1 cellular context compared by ENCODE assay signal in genomic region chr12:6171409-6172015, GRCh38.
TF ChIP-seq lines count a peak whose summit lies in the region.

No MANE protein-coding gene starts in this region.

TF ChIP-seq in K562, 482 proteins besides CTCF, POLR2A, EP300 and RAD21:
- TF ChIP-seq TFAP4 (CRISPR knock-in tag; IDR thresholded peaks at IDR 0.05; ENCODE audit: borderline replicate concordance) (peak; percentile 39; the same call in 1 of the 2 replicates), VEZF1 (CRISPR knock-in tag; IDR thresholded peaks at IDR 0.05) (peak; percentile 51), CEBPB (tag; IDR thresholded peaks at IDR 0.05) (no peak), BCOR (IDR thresholded peaks at IDR 0.05) (no peak), RFX1 (IDR thresholded peaks at IDR 0.05) (no peak), NFIC (IDR thresholded peaks at IDR 0.05) (peak; percentile 54), CBFA2T3 (IDR thresholded peaks at IDR 0.05) (peak; percentile 55), EGR1 (conservative IDR thresholded peaks at IDR 0.05) (0 out of 2 replicates have a peak, but pooled peaks have one; percentile 32), YY1 (IDR thresholded peaks at IDR 0.05; ENCODE audit: borderline replicate concordance in 1 of 3, control insufficient read depth in 1 of 3, extremely low read depth in 1 of 3, insufficient read depth in 3 of 3, insufficient read length in 1 of 3, insufficient replicate concordance in 2 of 3, low read depth in 1 of 3, low read length in 2 of 3) (peak in 2 of 3 experiments; percentile 22 to 36), CREM (IDR thresholded peaks at IDR 0.05; ENCODE audit: low read depth) (0 out of 2 replicates have a peak, but pooled peaks have one; percentile 30), ARID1B (IDR thresholded peaks at IDR 0.05) (peak; percentile 35; the same call in 1 of the 2 replicates), MYC (IDR thresholded peaks at IDR 0.05; ENCODE audit: low read depth, low read length) (peak; percentile 23; the same call in 1 of the 2 replicates), MYC (CRISPR knock-in tag; IDR thresholded peaks at IDR 0.05; ENCODE audit: borderline replicate concordance, low read depth) (no peak), CBFA2T2 (conservative IDR thresholded peaks at IDR 0.05) (peak; percentile 14; the same call in 1 of the 2 replicates), ZNF282 (CRISPR knock-in tag; IDR thresholded peaks at IDR 0.05) (no peak), CHD4 (IDR thresholded peaks at IDR 0.05; ENCODE audit: insufficient read depth, insufficient replicate concordance, low read depth, low read length, poor library complexity, severe bottlenecking) (no peak), CREB3L1 (IDR thresholded peaks at IDR 0.05; ENCODE audit: borderline replicate concordance, low read depth) (no peak), ZNF263 (CRISPR knock-in tag; IDR thresholded peaks at IDR 0.05; ENCODE audit: borderline replicate concordance) (peak; percentile 87; the same call in 1 of the 2 replicates), CCNT2 (IDR thresholded peaks at IDR 0.05; ENCODE audit: borderline replicate concordance, extremely low read depth, insufficient read length, low read depth, low read length) (no peak), ZSCAN32 (CRISPR knock-in tag; IDR thresholded peaks at IDR 0.05) (no peak), SAFB2 (IDR thresholded peaks at IDR 0.05; ENCODE audit: borderline replicate concordance, low read depth, low read length, severe bottlenecking) (no peak), MED1 (CRISPR knock-in tag; IDR thresholded peaks at IDR 0.05; ENCODE audit: borderline replicate concordance) (no peak)
